Comparison of ENCODE assay signal across 8 cellular contexts in genomic region chr2:99335911-99336779, GRCh38. TPM values are rescaled to one million over a fixed set of nuclear protein-coding genes. Genes with fewer than 3 reads are reported as not detected.
A peak's percentile ranks its signal among the peaks of the same experiment; 100 is the strongest.
DNase-seq lines count a peak whose midpoint lies in the region; ATAC-seq lines count a peak whose summit lies in the region.

Gene TXNDC9 (minus strand): TSS chr2:99336333. CDS start chr2:99333210, 3,123 bp downstream.

- peak; percentile 54 for ATAC-seq in GM21367 (IDR thresholded peaks at IDR 0.05; ENCODE audit: unreplicated experiment)

- peak within 1 kb of the TSS; percentile 76 to 99 for H3K18ac ChIP-seq in mesenchymal stem cell (ENCODE audit: low read depth in 1 of 2, low read length in 2 of 2)

- H3K79me1 ChIP-seq in mesenchymal stem cell (replicated peaks; ENCODE audit: low read length, poor library complexity, severe bottlenecking), result peaks cover 2% of the 10 kb centered on the region

- H3K14ac ChIP-seq in mesenchymal stem cell (ENCODE audit: low read length in 2 of 2), result peak within 1 kb of the TSS in 1 of 2 experiments; percentile 46

- no peaks in the 10 kb centered on the region for H3K9me3 ChIP-seq in endocrine pancreas (ENCODE audit: control insufficient read depth, low read length)
- no peaks in the 10 kb centered on the region for H3K9me3 ChIP-seq in mesenchymal stem cell (ENCODE audit: control insufficient read depth, low read length)

- CTCF ChIA-PET in activated CD8-positive, alpha-beta memory T cell treated with anti-CD3 and anti-CD28 coated beads for 36 hours (lab: Charles Lee), result interaction anchor here (0.9 to 1.5 kb wide), 5 partner anchors 8 to 156 kb away, joined by 3 to 5 read pairs (median 3); no protein-coding TSS in a partner anchor

- H4K8ac ChIP-seq in mesenchymal stem cell (ENCODE audit: low read length), result peak within 1 kb of the TSS; percentile 92

- peak within 1 kb of the TSS; percentile 58 for H2AK5ac ChIP-seq in mesenchymal stem cell (ENCODE audit: low read length, severe bottlenecking)

- H3K23ac ChIP-seq in mesenchymal stem cell (ENCODE audit: low read length in 2 of 2), result peak within 1 kb of the TSS in 1 of 2 experiments; percentile 52

- H3K27ac ChIP-seq in mesenchymal stem cell (ENCODE audit: low read length, poor library complexity, severe bottlenecking), result peak within 1 kb of the TSS; percentile 99

- peak within 1 kb of the TSS; percentile 34 for H2BK120ac ChIP-seq in mesenchymal stem cell (ENCODE audit: low read depth, low read length)

- peaks cover 8% of the 10 kb centered on the region for H3K4me1 ChIP-seq in endocrine pancreas (ENCODE audit: control insufficient read depth, insufficient read depth, low read length)
- peaks cover 9% of the 10 kb centered on the region for H3K4me1 ChIP-seq in mesenchymal stem cell (ENCODE audit: control insufficient read depth, insufficient read depth, low read depth, low read length)

- under 1% methylated on average over 53 of the region's 59 CpGs for WGBS in mesenchymal stem cell

- H3K4me3 ChIP-seq in endocrine pancreas (ENCODE audit: control insufficient read depth, insufficient read depth, low read length), result peak within 1 kb of the TSS; percentile 96
- peak within 1 kb of the TSS; percentile 91 to 99 for H3K4me3 ChIP-seq in mesenchymal stem cell (ENCODE audit: insufficient read depth in 1 of 2, low read depth in 1 of 2, low read length in 2 of 2)

- H2BK15ac ChIP-seq in mesenchymal stem cell (ENCODE audit: low read depth, poor library complexity, severe bottlenecking), result peak within 1 kb of the TSS; percentile 69

- no peaks in the 10 kb centered on the region for H3K36me3 ChIP-seq in endocrine pancreas (ENCODE audit: control insufficient read depth, insufficient read depth, low read length)
- peaks cover 10 to 23% of the 10 kb centered on the region in 2 experiments for H3K36me3 ChIP-seq in mesenchymal stem cell (ENCODE audit: control insufficient read depth in 1 of 2, insufficient read depth in 2 of 2, low read depth in 1 of 2, low read length in 2 of 2)

- peak within 1 kb of the TSS; percentile 72 for H2AFZ ChIP-seq in mesenchymal stem cell (ENCODE audit: low read depth, low read length)

- DNase-seq in COR-L47 (lab: John Stamatoyannopoulos, UW), result peak; percentile 100
- DNase-seq in HT1080 (ENCODE audit: low read depth), result peak; percentile 99
- DNase-seq in NOMO-1 (lab: John Stamatoyannopoulos, UW; ENCODE audit: unreplicated experiment in 2 of 2), result peak; percentile 99
- DNase-seq in mesenchymal stem cell, result peak; percentile 100
- DNase-seq in stimulated activated CD8-positive, alpha-beta memory T cell treated with anti-CD3 and anti-CD28 coated beads, Interleukin-12 subunit alpha, Interleukin-12 subunit beta, amount 100 ng/mL, for 4 hours (ENCODE audit: low read depth), result peak; percentile 95

- H2BK5ac ChIP-seq in mesenchymal stem cell (ENCODE audit: low read depth, low read length, poor library complexity, severe bottlenecking), result peak within 1 kb of the TSS; percentile 90

- H3K27me3 ChIP-seq in endocrine pancreas (ENCODE audit: control insufficient read depth, insufficient read depth, low read length) (no peaks in the 10 kb centered on the region), mesenchymal stem cell (ENCODE audit: control insufficient read depth in 1 of 2, insufficient read depth in 1 of 2, low read length in 2 of 2) (no peaks in the 10 kb centered on the region)

- H3K4ac ChIP-seq in mesenchymal stem cell (ENCODE audit: low read depth in 1 of 2, low read length in 2 of 2), result peak within 1 kb of the TSS; percentile 51 to 83

- H3K4me2 ChIP-seq in mesenchymal stem cell (ENCODE audit: low read length, poor library complexity, severe bottlenecking), result peak within 1 kb of the TSS; percentile 75

- H3K9ac ChIP-seq in endocrine pancreas (ENCODE audit: control insufficient read depth, insufficient read depth, low read length) (peak within 1 kb of the TSS; percentile 92), mesenchymal stem cell (ENCODE audit: low read length) (peak within 1 kb of the TSS; percentile 96)

- H2BK12ac ChIP-seq in mesenchymal stem cell (ENCODE audit: low read length in 2 of 2), result no peak within 1 kb of the TSS

- POLR2A ChIA-PET in activated CD8-positive, alpha-beta memory T cell treated with anti-CD3 and anti-CD28 coated beads for 36 hours (lab: Charles Lee), result interaction anchor here (1.0 to 2.1 kb wide), 2 partner anchors 156 to 195 kb away, joined by 4 to 9 read pairs; partner anchors contain the start of gene C2orf15

- H4K91ac ChIP-seq in mesenchymal stem cell (ENCODE audit: low read length), result peak within 1 kb of the TSS; percentile 86

RNA-seq across cellular contexts. Expression of gene TXNDC9, which starts in this region (rescaled TPM):
- 65.7 and 67.4 TPM in 2 replicates for total RNA-seq in HT1080 (2014; rRNA removed; shearing (Covaris generic))
- 67.8 and 71.8 TPM in 2 replicates for polyA plus RNA-seq in HT1080 (2015; cell fraction: cytosol; rRNA removed)
- polyA plus RNA-seq in HT1080 (2015; cell fraction: nucleus; rRNA removed), result 70.2 and 80.7 TPM in 2 replicates
- total RNA-seq in activated CD8-positive, alpha-beta memory T cell treated with anti-CD3 and anti-CD28 coated beads for 36 hours, result 10 to 100 TPM; 32.0 to 32.4 TPM
- 47.7 TPM for polyA plus RNA-seq in mesenchymal stem cell (2013, experiment 1 of 2)
- polyA plus RNA-seq in mesenchymal stem cell (2013, experiment 2 of 2), result 50.1 TPM

Comparison
In these comparisons a context has a peak if more than half of its experiments do, and no peak if none do; other contexts are left out.
1. Peak in every context shown above with its lines: DNase-seq, ATAC-seq, H3K4me3 ChIP-seq and H3K27ac ChIP-seq.